8 cellular contexts compared by ENCODE assay signal in the genomic region with DNA sequence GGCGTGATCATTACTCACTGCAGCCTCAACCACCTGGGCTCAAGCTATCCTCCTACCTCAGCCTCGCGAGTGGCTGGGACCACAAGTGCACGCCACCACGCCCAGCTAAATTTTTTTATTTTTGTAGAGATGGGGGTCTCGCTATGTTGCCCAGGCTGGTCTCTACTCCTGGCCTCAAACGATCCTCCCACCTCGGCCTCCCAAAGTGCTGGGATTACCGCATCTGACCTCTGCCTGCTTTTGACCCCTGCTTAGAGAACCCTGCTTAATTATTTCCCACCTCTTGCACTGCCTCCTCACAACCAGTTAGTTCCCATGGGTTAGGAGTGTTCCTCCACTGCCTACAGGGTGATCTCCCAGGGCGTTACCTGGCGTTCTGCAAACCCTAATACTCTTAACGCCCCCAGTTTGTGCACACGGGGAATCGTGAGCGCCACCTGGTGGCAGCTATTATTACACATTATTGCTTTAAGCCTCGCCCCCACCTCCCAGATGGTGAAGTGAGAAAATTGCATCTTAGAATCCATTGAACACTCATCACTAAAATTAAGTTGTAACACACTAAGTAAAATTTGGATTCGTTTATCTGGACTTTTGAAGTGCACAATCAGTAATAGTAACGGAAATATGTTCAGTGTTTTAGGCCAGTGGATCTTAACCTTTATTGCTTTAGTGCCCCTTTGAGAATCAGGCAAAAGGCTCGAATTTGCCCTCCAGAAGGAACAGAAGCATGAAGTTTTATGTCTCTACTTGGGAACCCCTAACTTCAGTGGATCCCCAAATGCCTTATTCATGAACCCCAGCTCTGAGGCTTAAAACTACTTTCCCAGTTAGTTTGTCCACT.
DNase-seq lines count a peak whose midpoint lies in the region; ATAC-seq, FAIRE-seq and TF ChIP-seq lines count a peak whose summit lies in the region.

No MANE protein-coding gene starts in this region.

- dilution Hi-C loops in keratinocyte (cut with MboI; ENCODE audit: extremely low pct_ligation_motif_present, low sequenced_read_pairs), result no loop called here

- TF ChIP-seq CTCF in astrocyte of the cerebellum (IDR thresholded peaks at IDR 0.05; ENCODE audit: low read depth, low read length, missing control alignments) (peak; percentile 82), keratinocyte (optimal IDR thresholded peaks at IDR 0.05 in 1 of 3, IDR thresholded peaks at IDR 0.05 in 1 of 3, conservative IDR thresholded peaks at IDR 0.05 in 1 of 3; ENCODE audit: extremely low read depth in 1 of 3, insufficient read depth in 2 of 3, low read length in 3 of 3) (peak; percentile 79 to 89 (median 83))

- H3K9me2 ChIP-seq in Karpas-422 (replicated peaks; ENCODE audit: insufficient read depth, low read length), result no peaks in the 10 kb centered on the region

- in situ Hi-C loops in astrocyte of the cerebellum (cut with HindIII; ENCODE audit: low sequenced_read_pairs), result loop anchor here (10.0 kb wide), 1 partner anchor 97 kb away; no protein-coding TSS in a partner anchor

- no peaks in the 10 kb centered on the region for H3K36me3 ChIP-seq in Karpas-422 (ENCODE audit: insufficient read depth, low read length)
- H3K36me3 ChIP-seq in keratinocyte (ENCODE audit: control insufficient read depth in 2 of 2, extremely low read depth in 1 of 2, insufficient read depth in 2 of 2, low read length in 2 of 2), result no peaks in the 10 kb centered on the region

- H3K9me1 ChIP-seq in keratinocyte (ENCODE audit: control insufficient read depth, extremely low read depth, insufficient read depth, low read length), result no peaks in the 10 kb centered on the region

- H3K4me2 ChIP-seq in Karpas-422 (ENCODE audit: low read depth, low read length, poor library complexity, severe bottlenecking), result no peak overlapping the region
- H3K4me2 ChIP-seq in keratinocyte (ENCODE audit: control insufficient read depth, extremely low read depth, insufficient read depth, low read depth, low read length), result no peak overlapping the region

- no peaks in the 10 kb centered on the region for H4K20me1 ChIP-seq in Karpas-422 (ENCODE audit: insufficient read depth, low read depth, low read length)
- H4K20me1 ChIP-seq in keratinocyte (ENCODE audit: control insufficient read depth, extremely low read depth, insufficient read depth, low read length), result no peaks in the 10 kb centered on the region

- H3K4me3 ChIP-seq in Karpas-422 (ENCODE audit: low read length) (no peak overlapping the region), astrocyte of the cerebellum (ENCODE audit: low read depth, low read length) (no peak overlapping the region), keratinocyte (ENCODE audit: control insufficient read depth in 2 of 3, extremely low read depth in 1 of 3, insufficient read depth in 2 of 3, low read depth in 1 of 3, low read length in 3 of 3) (no peak overlapping the region)

- H3K9ac ChIP-seq in Karpas-422 (ENCODE audit: low read length), result no peak overlapping the region
- H3K9ac ChIP-seq in keratinocyte (ENCODE audit: control insufficient read depth, extremely low read depth, insufficient read depth, low read length), result no peak overlapping the region

- H3K27ac ChIP-seq in Karpas-422 (ENCODE audit: low read length), result no peak overlapping the region
- H3K27ac ChIP-seq in keratinocyte (ENCODE audit: control insufficient read depth, insufficient read depth, low read length), result no peak overlapping the region

- H2AFZ ChIP-seq in Karpas-422 (ENCODE audit: low read length) (no peak overlapping the region), keratinocyte (ENCODE audit: control insufficient read depth, low read length) (no peak overlapping the region)

- no peaks in the 10 kb centered on the region for H3K79me2 ChIP-seq in Karpas-422 (ENCODE audit: low read length)
- H3K79me2 ChIP-seq in keratinocyte (ENCODE audit: control insufficient read depth, insufficient read depth, low read length), result no peaks in the 10 kb centered on the region

- peak; percentile 69 for FAIRE-seq in keratinocyte (lab: Jason Lieb, UNC)

- H3K4me1 ChIP-seq in Karpas-422 (ENCODE audit: low read length), result peaks cover 25% of the 10 kb centered on the region
- no peaks in the 10 kb centered on the region for H3K4me1 ChIP-seq in keratinocyte (ENCODE audit: control insufficient read depth, extremely low read depth, insufficient read depth, low read length)

- H3K9me3 ChIP-seq in Karpas-422 (ENCODE audit: low read length) (no peaks in the 10 kb centered on the region), keratinocyte (ENCODE audit: control insufficient read depth, low read depth, low read length) (no peaks in the 10 kb centered on the region)

- DNase-seq in EH (ENCODE audit: low read depth) (peak; percentile 58), Karpas-422 (peak; percentile 94), T-helper 9 cell (peak; percentile 52), astrocyte of the cerebellum (ENCODE audit: low read depth) (peak; percentile 12), keratinocyte (ENCODE audit: low read depth, low spot score) (no peak), NCI-H128 (lab: John Stamatoyannopoulos, UW; ENCODE audit: unreplicated experiment) (no peak)
- peak; percentile 21 to 38 (median 22) for DNase-seq in stimulated activated CD4-positive, alpha-beta T cell treated with anti-CD3 and anti-CD28 coated beads, TNF-alpha, amount 100 ng/mL, for 4 hours (ENCODE audit: low read depth in 3 of 3)

- no peak for ATAC-seq in GM18868 (IDR thresholded peaks at IDR 0.05; ENCODE audit: unreplicated experiment)

- H3K27me3 ChIP-seq in Karpas-422 (ENCODE audit: low read length), result no peaks in the 10 kb centered on the region
- H3K27me3 ChIP-seq in keratinocyte (ENCODE audit: control insufficient read depth, extremely low read depth, insufficient read depth, low read length), result peaks cover 6% of the 10 kb centered on the region

Comparison
In these comparisons a context has a peak if more than half of its experiments do, and no peak if none do; other contexts are left out.
1. DNase-seq: peak in EH (single experiment), Karpas-422 (single experiment), T-helper 9 cell (single experiment), astrocyte of the cerebellum (single experiment) and stimulated activated CD4-positive, alpha-beta T cell treated with anti-CD3 and anti-CD28 coated beads, TNF-alpha, amount 100 ng/mL, for 4 hours (3 of 3); none in keratinocyte (single experiment) and NCI-H128 (single experiment).